ENCODE assay signal across 8 cellular contexts in the genomic region with DNA sequence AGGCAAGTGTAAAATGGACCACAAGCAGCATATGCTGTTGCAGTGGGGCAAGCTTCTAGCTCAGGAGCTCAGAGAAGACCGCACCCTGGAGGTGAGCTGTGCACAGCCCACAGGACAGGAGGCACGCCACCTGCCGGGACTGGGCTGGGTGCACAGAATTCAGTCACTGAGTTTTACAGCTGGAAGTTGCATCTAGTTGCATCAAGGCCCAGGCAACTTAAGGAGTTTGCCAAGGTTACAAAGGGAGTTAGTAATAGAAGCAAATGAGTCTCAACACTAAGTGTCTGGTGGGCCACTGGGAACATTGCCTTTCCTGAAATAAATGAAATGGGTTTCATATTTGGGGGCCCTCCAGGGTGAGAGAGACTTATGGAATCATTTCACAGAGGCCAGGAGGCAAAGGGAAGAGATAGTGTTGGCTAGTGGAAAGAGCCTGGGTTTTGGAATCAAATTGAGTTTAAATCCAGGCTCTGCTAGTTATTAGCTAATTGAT. TPM values are rescaled to one million over a fixed set of nuclear protein-coding genes. Genes with fewer than 3 reads are reported as not detected.
DNase-seq lines count a peak whose midpoint lies in the region; ATAC-seq, FAIRE-seq and TF ChIP-seq lines count a peak whose summit lies in the region.

No MANE protein-coding gene starts in this region.

- H3K4me3 Mint-ChIP-seq in T-helper 2 cell treated with Interferon-gamma antibody and Interleukin-4, amounts not matched to agents 5 μg/mL and 100 μg/mL, for 36 hours: peak overlapping the region; percentile 16

- H3K27me3 ChIP-seq in BLaER1 (no peaks in the 10 kb centered on the region), left ventricle myocardium inferior (ENCODE audit: low read depth) (no peaks in the 10 kb centered on the region)

- TF ChIP-seq CTCF in kidney (IDR thresholded peaks at IDR 0.05; ENCODE audit: borderline replicate concordance, extremely low read depth, insufficient read depth): peak; percentile 18
- no peak for TF ChIP-seq CTCF in left ventricle myocardium inferior (IDR thresholded peaks at IDR 0.05; ENCODE audit: borderline replicate concordance)

- H3K4me1 Mint-ChIP-seq in T-helper 2 cell treated with Interferon-gamma antibody and Interleukin-4, amounts not matched to agents 5 μg/mL and 100 μg/mL, for 36 hours (ENCODE audit: low read depth): peaks cover 39% of the 10 kb centered on the region

- H3K4me1 ChIP-seq in BLaER1: peaks cover 11% of the 10 kb centered on the region
- no peaks in the 10 kb centered on the region for H3K4me1 ChIP-seq in kidney (ENCODE audit: control insufficient read depth in 1 of 2, insufficient read depth in 1 of 2, low read depth in 1 of 2, low read length in 2 of 2)
- H3K4me1 ChIP-seq in left ventricle myocardium inferior: peaks cover 7% of the 10 kb centered on the region

- no peak overlapping the region for H3K9ac ChIP-seq in BLaER1
- H3K9ac ChIP-seq in kidney (ENCODE audit: low read length in 2 of 2): no peak overlapping the region

- FAIRE-seq in kidney (lab: Jason Lieb, UNC): no peak

- H3K4me3 ChIP-seq in BLaER1: no peak overlapping the region
- no peak overlapping the region for H3K4me3 ChIP-seq in kidney (ENCODE audit: low read length in 2 of 2)
- no peak overlapping the region for H3K4me3 ChIP-seq in left ventricle myocardium inferior

- intact Hi-C loops in kidney (cut with DNase I) (no loop called here), left ventricle myocardium inferior (cut with micrococcal nuclease) (no loop called here)

- H3K4me2 ChIP-seq in BLaER1: peak overlapping the region; percentile 10; the same call in 1 of the 2 replicates

- H3K36me3 ChIP-seq in BLaER1: no peaks in the 10 kb centered on the region
- H3K36me3 ChIP-seq in kidney (ENCODE audit: control insufficient read depth in 1 of 2, insufficient read depth in 2 of 2, low read length in 2 of 2): no peaks in the 10 kb centered on the region
- no peaks in the 10 kb centered on the region for H3K36me3 ChIP-seq in left ventricle myocardium inferior

- H4K20me1 ChIP-seq in BLaER1: no peaks in the 10 kb centered on the region

- no peaks in the 10 kb centered on the region for H3K9me3 ChIP-seq in BLaER1
- no peaks in the 10 kb centered on the region for H3K9me3 ChIP-seq in kidney (ENCODE audit: control insufficient read depth in 1 of 2, low read length in 2 of 2)
- H3K9me3 ChIP-seq in left ventricle myocardium inferior (replicated peaks): no peaks in the 10 kb centered on the region

- no peaks in the 10 kb centered on the region for H3K9me3 Mint-ChIP-seq in T-helper 2 cell treated with Interferon-gamma antibody and Interleukin-4, amounts not matched to agents 5 μg/mL and 100 μg/mL, for 36 hours

- no peak for DNase-seq in T-helper 2 cell treated with Interferon-gamma antibody and Interleukin-4, amounts not matched to agents 5 μg/mL and 100 μg/mL, for 36 hours (ENCODE audit: low spot score)
- DNase-seq in kidney (no peak), GM19238 (ENCODE audit: insufficient read length, low spot score) (no peak), COLO668 (lab: John Stamatoyannopoulos, UW; ENCODE audit: unreplicated experiment) (no peak), left ventricle myocardium inferior (no peak)

- H3K27ac ChIP-seq in BLaER1: no peak overlapping the region
- H3K27ac ChIP-seq in kidney (ENCODE audit: low read depth in 2 of 2, low read length in 2 of 2): no peak overlapping the region
- H3K27ac ChIP-seq in left ventricle myocardium inferior (replicated peaks): no peak overlapping the region

- ATAC-seq in GM18909 (IDR thresholded peaks at IDR 0.05; ENCODE audit: poor library complexity, unreplicated experiment) (peak; percentile 73), HG03097 (IDR thresholded peaks at IDR 0.05; ENCODE audit: low FRiP score, unreplicated experiment) (peak; percentile 34)

- no peaks in the 10 kb centered on the region for H3K36me3 Mint-ChIP-seq in T-helper 2 cell treated with Interferon-gamma antibody and Interleukin-4, amounts not matched to agents 5 μg/mL and 100 μg/mL, for 36 hours (ENCODE audit: low read depth)

- no peaks in the 10 kb centered on the region for H3K27me3 Mint-ChIP-seq in T-helper 2 cell treated with Interferon-gamma antibody and Interleukin-4, amounts not matched to agents 5 μg/mL and 100 μg/mL, for 36 hours (ENCODE audit: low read depth)

- peak overlapping the region; percentile 75 for H3K27ac Mint-ChIP-seq in T-helper 2 cell treated with Interferon-gamma antibody and Interleukin-4, amounts not matched to agents 5 μg/mL and 100 μg/mL, for 36 hours

RNA-seq across cellular contexts. Expression of a gene that starts 36.0 kb away (rescaled TPM):
- total RNA-seq in kidney (7.6 TPM), left ventricle myocardium inferior (12.3 TPM)
- 2.4 TPM for polyA plus RNA-seq in kidney (ENCODE audit: insufficient read depth, low read depth, low replicate concordance)
